Comparison of ENCODE assay signal across 1 cellular context in genomic region chr1:64915381-64916274, GRCh38.
A peak's percentile ranks its signal among the peaks of the same experiment; 100 is the strongest.
TF ChIP-seq lines count a peak whose summit lies in the region.

No MANE protein-coding gene starts in this region.

TF ChIP-seq in HEK293, 187 proteins besides CTCF, POLR2A, EP300 and RAD21 (continued from another document):
- TF ChIP-seq ZBTB20 (tag by site-specific recombination; IDR thresholded peaks at IDR 0.05) (peak; percentile 21; the same call in 1 of the 2 replicates), ZSCAN23 (tag by site-specific recombination; IDR thresholded peaks at IDR 0.05) (no peak), ZNF571 (tag by site-specific recombination; IDR thresholded peaks at IDR 0.05) (no peak), ZNF311 (tag by site-specific recombination; IDR thresholded peaks at IDR 0.05; ENCODE audit: borderline replicate concordance) (no peak), REPIN1 (tag by site-specific recombination; IDR thresholded peaks at IDR 0.05; ENCODE audit: low read depth) (no peak), HOXD13 (CRISPR knock-in tag; IDR thresholded peaks at IDR 0.05; ENCODE audit: borderline replicate concordance) (no peak), PRDM6 (tag by site-specific recombination; IDR thresholded peaks at IDR 0.05) (peak; percentile 33; the same call in 1 of the 2 replicates), ZBTB11 (tag by site-specific recombination; conservative IDR thresholded peaks at IDR 0.05; ENCODE audit: low read depth) (no peak), ZNF704 (tag by site-specific recombination; IDR thresholded peaks at IDR 0.05) (no peak), PRDM10 (tag by site-specific recombination; IDR thresholded peaks at IDR 0.05) (peak; percentile 43; the same call in 1 of the 2 replicates), SETDB1 (IDR thresholded peaks at IDR 0.05; ENCODE audit: insufficient read length, low read length) (no peak), ZNF529 (tag by site-specific recombination; IDR thresholded peaks at IDR 0.05; ENCODE audit: insufficient replicate concordance) (no peak), ZNF660 (tag by site-specific recombination; IDR thresholded peaks at IDR 0.05) (no peak), ZNF600 (tag by site-specific recombination; IDR thresholded peaks at IDR 0.05) (no peak), ZNF664 (tag by site-specific recombination; IDR thresholded peaks at IDR 0.05) (peak; percentile 51; the same call in 1 of the 2 replicates), ZNF354C (tag by site-specific recombination; IDR thresholded peaks at IDR 0.05; ENCODE audit: borderline replicate concordance, low read depth) (no peak), ZNF654 (tag by site-specific recombination; IDR thresholded peaks at IDR 0.05; ENCODE audit: low read depth) (no peak), ZNF670 (tag by site-specific recombination; IDR thresholded peaks at IDR 0.05; ENCODE audit: low read depth) (no peak), GLIS1 (tag by site-specific recombination; IDR thresholded peaks at IDR 0.05) (no peak), ZSCAN30 (tag by site-specific recombination; IDR thresholded peaks at IDR 0.05) (no peak)
